ENCODE assay signal across 27 cellular contexts in genomic region chr15:34483644-34484043, GRCh38. TPM values are rescaled to one million over a fixed set of nuclear protein-coding genes. Genes with fewer than 3 reads are reported as not detected.
DNase-seq lines count a peak whose midpoint lies in the region; ATAC-seq, FAIRE-seq and TF ChIP-seq lines count a peak whose summit lies in the region.
"Had no signal": no experiment of that assay in that cellular context is flagged by ENCODE, and none has a peak within 500 bp of the region (broad histone marks: within the 10 kb centered on the region; RNA-seq: fewer than 3 reads in every experiment).

No MANE protein-coding gene starts in this region.

- H3K27ac ChIP-seq in A549: no peak overlapping the region
- H3K27ac ChIP-seq: 22Rv1; BLaER1 treated with 17β-estradiol and CSF1 and Interleukin-3, amounts not matched to agents 10 nM and 100 nM; GM23248 had no signal

- DNase-seq in activated CD4-positive, alpha-beta T cell treated with anti-CD3 and anti-CD28 coated beads for 36 hours: no peak
- DNase-seq in activated CD4-positive, alpha-beta T cell treated with anti-CD3 and anti-CD28 coated beads for 48 hours: no peak
- DNase-seq in activated naive CD4-positive, alpha-beta T cell treated with anti-CD3 and anti-CD28 coated beads, Interleukin-2, amount 50 U/mL, for 72 hours (ENCODE audit: low spot score in 2 of 2): no peak
- DNase-seq in activated naive CD4-positive, alpha-beta T cell (lab: John Stamatoyannopoulos, UW): no peak
- DNase-seq in A549 (ENCODE audit: low read depth in 1 of 2, low spot score in 1 of 2) (no peak), WTC11 (ENCODE audit: low spot score) (no peak), T-helper 1 cell (no peak)
- DNase-seq in activated T-helper 1 cell treated with anti-CD3 and anti-CD28 coated beads, Interleukin-12 subunit alpha, Interleukin-12 subunit beta, Interleukin-2, Interleukin-4 antibody, amounts not matched to agents 30 ng/mL and 10 ng/mL and 1 ng/mL, durations not matched to agents 14 hours and 24 hours and 36 hours (ENCODE audit: low spot score): no peak
- DNase-seq: ACHN; AML-193; BE2C; CD4-positive, alpha-beta T cell; CD8-positive, alpha-beta memory T cell; DMS 273 treated with DMSO at 0.1 percent for 48 hours; DMS79; EL; GDM1; GM23248; H9; HFFc6 had no signal

- no peak overlapping the region for H3K27ac Mint-ChIP-seq in activated CD4-positive, alpha-beta T cell treated with anti-CD3 and anti-CD28 coated beads for 36 hours
- H3K27ac Mint-ChIP-seq in activated naive CD4-positive, alpha-beta T cell treated with anti-CD3 and anti-CD28 coated beads, Interleukin-2, amount 50 U/mL, for 72 hours: no peak overlapping the region
- H3K27ac Mint-ChIP-seq in activated T-helper 1 cell treated with anti-CD3 and anti-CD28 coated beads, Interleukin-12 subunit alpha, Interleukin-12 subunit beta, Interleukin-2, Interleukin-4 antibody, amounts not matched to agents 30 ng/mL and 10 ng/mL and 1 ng/mL, durations not matched to agents 14 hours and 24 hours and 36 hours: peak overlapping the region; percentile 14
- no peak overlapping the region for H3K27ac Mint-ChIP-seq in WTC11
- H3K27ac Mint-ChIP-seq: CD14-positive monocyte; CD4-positive, alpha-beta T cell; CD8-positive, alpha-beta memory T cell; H9; HFFc6 had no signal

- no peak for TF ChIP-seq EP300 in A549 (IDR thresholded peaks at IDR 0.05)

- H3K4me3 ChIP-seq in A549: no peak overlapping the region
- H3K4me3 ChIP-seq: BLaER1 treated with 17β-estradiol and CSF1 and Interleukin-3, amounts not matched to agents 10 nM and 100 nM; GM12878; GM23248 had no signal

- CTCF ChIA-PET in activated CD4-positive, alpha-beta T cell treated with anti-CD3 and anti-CD28 coated beads for 36 hours (lab: Charles Lee): no interaction called here
- CTCF ChIA-PET in A549 (lab: Yijun Ruan, JAX) (interaction anchor here (0.6 to 0.7 kb wide), 2 partner anchors 143 to 336 kb away, joined by 3 to 5 read pairs; no protein-coding TSS in a partner anchor), WTC11 (lab: Charles Lee) (no interaction called here)

- no peak for TF ChIP-seq POLR2A in A549 (IDR thresholded peaks at IDR 0.05; ENCODE audit: low read length)

- no peak overlapping the region for H3K4me2 ChIP-seq in A549
- H3K4me2 ChIP-seq: BLaER1 treated with 17β-estradiol and CSF1 and Interleukin-3, amounts not matched to agents 10 nM and 100 nM had no signal

- peaks cover 5% of the 10 kb centered on the region for H3K4me1 Mint-ChIP-seq in activated CD4-positive, alpha-beta T cell treated with anti-CD3 and anti-CD28 coated beads for 36 hours
- no peaks in the 10 kb centered on the region for H3K4me1 Mint-ChIP-seq in activated T-helper 1 cell treated with anti-CD3 and anti-CD28 coated beads, Interleukin-12 subunit alpha, Interleukin-12 subunit beta, Interleukin-2, Interleukin-4 antibody, amounts not matched to agents 30 ng/mL and 10 ng/mL and 1 ng/mL, durations not matched to agents 14 hours and 24 hours and 36 hours (ENCODE audit: low read depth)
- no peaks in the 10 kb centered on the region for H3K4me1 Mint-ChIP-seq in WTC11
- H3K4me1 Mint-ChIP-seq: CD14-positive monocyte; CD8-positive, alpha-beta memory T cell; H9 had no signal

- no peak for TF ChIP-seq RAD21 in A549 (conservative IDR thresholded peaks at IDR 0.05 in 1 of 2, IDR thresholded peaks at IDR 0.05 in 1 of 2)

- ATAC-seq in activated CD4-positive, alpha-beta T cell treated with anti-CD3 and anti-CD28 coated beads for 36 hours: peak; percentile 79
- peak; percentile 82 to 91 for ATAC-seq in activated naive CD4-positive, alpha-beta T cell treated with anti-CD3 and anti-CD28 coated beads, Interleukin-2, amount 50 U/mL, for 72 hours
- ATAC-seq in A549 (no peak), WTC11 (no peak)
- ATAC-seq: GM12878 had no signal

- H3K9me3 ChIP-seq in A549: no peaks in the 10 kb centered on the region
- H3K9me3 ChIP-seq: BE2C; BLaER1 treated with 17β-estradiol and CSF1 and Interleukin-3, amounts not matched to agents 10 nM and 100 nM had no signal

- no peaks in the 10 kb centered on the region for H3K4me1 ChIP-seq in A549
- H3K4me1 ChIP-seq: BE2C; BLaER1 treated with 17β-estradiol and CSF1 and Interleukin-3, amounts not matched to agents 10 nM and 100 nM had no signal

- POLR2A ChIA-PET in activated CD4-positive, alpha-beta T cell treated with anti-CD3 and anti-CD28 coated beads for 36 hours (lab: Charles Lee): no interaction called here
- POLR2A ChIA-PET in A549 (lab: Yijun Ruan, JAX) (no interaction called here), WTC11 (lab: Charles Lee) (no interaction called here)

- no peak for TF ChIP-seq CTCF in A549 (IDR thresholded peaks at IDR 0.05)
- no peak for TF ChIP-seq CTCF in WTC11 (IDR thresholded peaks at IDR 0.05)

- no peaks in the 10 kb centered on the region for H3K9me3 Mint-ChIP-seq in activated CD4-positive, alpha-beta T cell treated with anti-CD3 and anti-CD28 coated beads for 36 hours (ENCODE audit: low read depth)
- H3K9me3 Mint-ChIP-seq in activated naive CD4-positive, alpha-beta T cell treated with anti-CD3 and anti-CD28 coated beads, Interleukin-2, amount 50 U/mL, for 72 hours: no peaks in the 10 kb centered on the region
- H3K9me3 Mint-ChIP-seq in activated T-helper 1 cell treated with anti-CD3 and anti-CD28 coated beads, Interleukin-12 subunit alpha, Interleukin-12 subunit beta, Interleukin-2, Interleukin-4 antibody, amounts not matched to agents 30 ng/mL and 10 ng/mL and 1 ng/mL, durations not matched to agents 14 hours and 24 hours and 36 hours: peaks cover 4% of the 10 kb centered on the region
- no peaks in the 10 kb centered on the region for H3K9me3 Mint-ChIP-seq in WTC11
- H3K9me3 Mint-ChIP-seq: CD4-positive, alpha-beta T cell; HFFc6 had no signal

- H3K36me3 Mint-ChIP-seq in activated CD4-positive, alpha-beta T cell treated with anti-CD3 and anti-CD28 coated beads for 36 hours (ENCODE audit: low read depth): no peaks in the 10 kb centered on the region
- H3K36me3 Mint-ChIP-seq in activated naive CD4-positive, alpha-beta T cell treated with anti-CD3 and anti-CD28 coated beads, Interleukin-2, amount 50 U/mL, for 72 hours: no peaks in the 10 kb centered on the region
- no peaks in the 10 kb centered on the region for H3K36me3 Mint-ChIP-seq in activated T-helper 1 cell treated with anti-CD3 and anti-CD28 coated beads, Interleukin-12 subunit alpha, Interleukin-12 subunit beta, Interleukin-2, Interleukin-4 antibody, amounts not matched to agents 30 ng/mL and 10 ng/mL and 1 ng/mL, durations not matched to agents 14 hours and 24 hours and 36 hours (ENCODE audit: low read depth)
- H3K36me3 Mint-ChIP-seq in WTC11: no peaks in the 10 kb centered on the region
- H3K36me3 Mint-ChIP-seq: CD14-positive monocyte; CD8-positive, alpha-beta memory T cell had no signal

- H3K27me3 Mint-ChIP-seq in activated CD4-positive, alpha-beta T cell treated with anti-CD3 and anti-CD28 coated beads for 36 hours: peaks cover 54% of the 10 kb centered on the region
- H3K27me3 Mint-ChIP-seq in activated T-helper 1 cell treated with anti-CD3 and anti-CD28 coated beads, Interleukin-12 subunit alpha, Interleukin-12 subunit beta, Interleukin-2, Interleukin-4 antibody, amounts not matched to agents 30 ng/mL and 10 ng/mL and 1 ng/mL, durations not matched to agents 14 hours and 24 hours and 36 hours (ENCODE audit: insufficient read depth): peaks cover 46% of the 10 kb centered on the region
- H3K27me3 Mint-ChIP-seq in WTC11 (ENCODE audit: low read depth): peaks cover 12% of the 10 kb centered on the region

- H3K4me3 Mint-ChIP-seq in activated CD4-positive, alpha-beta T cell treated with anti-CD3 and anti-CD28 coated beads for 36 hours: no peak overlapping the region
- H3K4me3 Mint-ChIP-seq in activated T-helper 1 cell treated with anti-CD3 and anti-CD28 coated beads, Interleukin-12 subunit alpha, Interleukin-12 subunit beta, Interleukin-2, Interleukin-4 antibody, amounts not matched to agents 30 ng/mL and 10 ng/mL and 1 ng/mL, durations not matched to agents 14 hours and 24 hours and 36 hours: no peak overlapping the region
- H3K4me3 Mint-ChIP-seq in WTC11: no peak overlapping the region
- H3K4me3 Mint-ChIP-seq: CD14-positive monocyte; CD4-positive, alpha-beta T cell; CD8-positive, alpha-beta memory T cell; H9; HFFc6 had no signal

- intact Hi-C loops in activated CD4-positive, alpha-beta T cell treated with anti-CD3 and anti-CD28 coated beads for 36 hours (cut with DNase I, micrococcal nuclease): no loop called here
- intact Hi-C loops in activated T-helper 1 cell treated with anti-CD3 and anti-CD28 coated beads, Interleukin-12 subunit alpha, Interleukin-12 subunit beta, Interleukin-2, Interleukin-4 antibody, amounts not matched to agents 30 ng/mL and 10 ng/mL and 1 ng/mL, durations not matched to agents 14 hours and 24 hours and 36 hours (cut with micrococcal nuclease): no loop called here

- peak; percentile 36 for FAIRE-seq in A549 (lab: Jason Lieb, UNC)
- FAIRE-seq: A204.1, D721Med, GM12878, GM19239 had no signal

- 10% methylated on average over 3 of the region's 3 CpGs for WGBS in A549 (ENCODE audit: missing lambda C conversion rate)

TF ChIP-seq in A549, 52 proteins besides CTCF, POLR2A, EP300 and RAD21 (continues in another document):
- TF ChIP-seq TP53 (CRISPR knock-in tag; IDR thresholded peaks at IDR 0.05): no peak

TF ChIP-seq in WTC11, 78 proteins besides CTCF, POLR2A, EP300 and RAD21 (continues in another document):
- no peak for TF ChIP-seq ZMAT4 (CRISPR knock-in tag; IDR thresholded peaks at IDR 0.05)
- TF ChIP-seq SMAD3 (CRISPR knock-in tag; IDR thresholded peaks at IDR 0.05; ENCODE audit: borderline replicate concordance): no peak

RNA-seq across cellular contexts. Expression of gene GOLGA8A, which starts 46.0 kb away (rescaled TPM):
- total RNA-seq in activated CD4-positive, alpha-beta T cell treated with anti-CD3 and anti-CD28 coated beads for 36 hours: 100 to 1,000 TPM; 147 to 165 TPM
- 100 to 1,000 TPM; 131 to 158 TPM for total RNA-seq in activated naive CD4-positive, alpha-beta T cell treated with anti-CD3 and anti-CD28 coated beads, Interleukin-2, amount 50 U/mL, for 72 hours
- polyA plus RNA-seq in A549 (2011; rRNA removed): 15.6 and 16.4 TPM in 2 replicates
- 4.5 and 4.7 TPM in 2 replicates for polyA plus RNA-seq in A549 (2012; cell fraction: cytosol; rRNA removed)
- 39.1 and 43.9 TPM in 2 replicates for polyA plus RNA-seq in A549 (2012; cell fraction: nucleus; rRNA removed)
- polyA plus RNA-seq in A549 (2017; fragmentation: RNase III; extraction: RNeasy Plus Mini Kit Qiagen cat#74134 plus additional on column Dnase treatment): 11.7 to 13.9 TPM (median 12.6 TPM) in 3 replicates
- polyA minus RNA-seq in A549 (2011; rRNA and poly(A)+ RNA removed): 4.5 and 4.6 TPM in 2 replicates
- total RNA-seq in activated T-helper 1 cell treated with anti-CD3 and anti-CD28 coated beads, Interleukin-12 subunit alpha, Interleukin-12 subunit beta, Interleukin-2, Interleukin-4 antibody, amounts not matched to agents 30 ng/mL and 10 ng/mL and 1 ng/mL, durations not matched to agents 14 hours and 24 hours and 36 hours: 264 and 275 TPM in 2 replicates
- total RNA-seq in WTC11 (2021): 37.2 to 41.3 TPM (median 39.8 TPM) in 3 replicates

Comparison
In these comparisons a context has a peak if more than half of its experiments do, and no peak if none do; other contexts are left out.
1. ATAC-seq: peak in activated CD4-positive, alpha-beta T cell treated with anti-CD3 and anti-CD28 coated beads for 36 hours (single experiment) and activated naive CD4-positive, alpha-beta T cell treated with anti-CD3 and anti-CD28 coated beads, Interleukin-2, amount 50 U/mL, for 72 hours (2 of 2); none in A549 (0 of 2) and WTC11 (single experiment).